ENCODE assay signal across 16 cellular contexts in the genomic region with DNA sequence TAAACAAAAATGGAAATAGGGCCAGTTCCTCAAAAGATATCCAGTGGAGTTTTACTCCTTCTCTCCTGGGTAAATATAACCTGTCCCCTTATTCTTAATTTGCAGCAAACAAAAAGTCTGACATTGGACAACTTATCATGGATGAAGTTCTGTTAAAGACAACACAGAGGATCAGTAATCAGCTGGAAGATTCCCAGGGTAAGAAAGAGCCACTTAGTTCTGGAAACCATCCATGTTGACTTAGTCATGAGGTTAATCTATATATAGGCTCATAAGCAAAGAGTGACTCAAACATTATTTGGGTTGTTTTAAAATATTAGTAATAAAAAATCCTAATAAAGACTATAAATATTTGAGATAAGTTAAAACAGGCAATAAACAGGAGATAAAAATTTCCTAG. TPM values are rescaled to one million over a fixed set of nuclear protein-coding genes. Genes with fewer than 3 reads are reported as not detected.
DNase-seq lines count a peak whose midpoint lies in the region; ATAC-seq and TF ChIP-seq lines count a peak whose summit lies in the region.
"Had no signal": no experiment of that assay in that cellular context is flagged by ENCODE, and none has a peak within 500 bp of the region (broad histone marks: within the 10 kb centered on the region; RNA-seq: fewer than 3 reads in every experiment).

No MANE protein-coding gene starts in this region.

- intact Hi-C loops in colonic mucosa (cut with DNase I) (no loop called here), posterior vena cava (cut with DNase I) (no loop called here)

- no peaks in the 10 kb centered on the region for H3K9me3 Mint-ChIP-seq in chondrocyte (ENCODE audit: low read depth)
- H3K9me3 Mint-ChIP-seq: dendritic cell treated with granulocyte-macrophage colony-stimulating factor and Interleukin-4, amounts not matched to agents 40 ng/mL and 50 ng/mL, for 4 days; neural progenitor cell had no signal

- no peak for ATAC-seq in GM18868 (IDR thresholded peaks at IDR 0.05; ENCODE audit: unreplicated experiment)
- ATAC-seq: activated CD8-positive, alpha-beta T cell treated with anti-CD3 and anti-CD28 coated beads, Interleukin-2, amount 10 ng/mL, durations not matched to agents 7 days and 5 days had no signal

- H3K4me1 ChIP-seq in colonic mucosa: no peaks in the 10 kb centered on the region
- H3K4me1 ChIP-seq: BLaER1 treated with 17β-estradiol and CSF1 and Interleukin-3, amounts not matched to agents 10 nM and 100 nM; neural progenitor cell had no signal

- no peaks in the 10 kb centered on the region for H3K27me3 ChIP-seq in colonic mucosa
- H3K27me3 ChIP-seq: BLaER1 treated with 17β-estradiol and CSF1 and Interleukin-3, amounts not matched to agents 10 nM and 100 nM; neural progenitor cell had no signal

- H3K9ac ChIP-seq in colonic mucosa (ENCODE audit: low read depth in 2 of 2, low read length in 2 of 2): no peak overlapping the region
- H3K9ac ChIP-seq: BLaER1 treated with 17β-estradiol and CSF1 and Interleukin-3, amounts not matched to agents 10 nM and 100 nM; neural progenitor cell had no signal

- H3K4me3 ChIP-seq in AG04449 (ENCODE audit: low read depth, low read length) (no peak overlapping the region), colonic mucosa (no peak overlapping the region)
- H3K4me3 ChIP-seq: BLaER1 treated with 17β-estradiol and CSF1 and Interleukin-3, amounts not matched to agents 10 nM and 100 nM; neural progenitor cell had no signal

- H3K4me3 Mint-ChIP-seq in chondrocyte (ENCODE audit: unreplicated experiment): no peak overlapping the region
- H3K4me3 Mint-ChIP-seq: activated CD8-positive, alpha-beta T cell treated with anti-CD3 and anti-CD28 coated beads, Interleukin-2, amount 10 ng/mL, durations not matched to agents 7 days and 5 days; dendritic cell treated with granulocyte-macrophage colony-stimulating factor and Interleukin-4, amounts not matched to agents 40 ng/mL and 50 ng/mL, for 4 days; neural progenitor cell had no signal

- H3K9me3 ChIP-seq in colonic mucosa: no peaks in the 10 kb centered on the region

- CTCF ChIA-PET in AG04449 (lab: Yijun Ruan, JAX): no interaction called here

- POLR2A ChIA-PET in AG04449 (lab: Yijun Ruan, JAX): interaction anchor here (0.6 kb wide), 1 partner anchor 61 kb away, joined by 3 read pairs; a partner anchor contains a TSS

- H3K4me1 Mint-ChIP-seq in chondrocyte (ENCODE audit: low read depth): peaks cover 20% of the 10 kb centered on the region
- H3K4me1 Mint-ChIP-seq: neural progenitor cell had no signal

- TF ChIP-seq CTCF in AG04449 (IDR thresholded peaks at IDR 0.05; ENCODE audit: insufficient read depth, low read length, missing control alignments) (no peak), chondrocyte (IDR thresholded peaks at IDR 0.05) (no peak), colonic mucosa (IDR thresholded peaks at IDR 0.05) (no peak)

- DNase-seq in AG04449 (ENCODE audit: low read depth, low spot score): peak; percentile 46
- peak; percentile 14 for DNase-seq in HS-5 (ENCODE audit: low read depth)
- no peak for DNase-seq in chondrocyte (ENCODE audit: low spot score)
- peak; percentile 5 to 60 for DNase-seq in lung microvascular endothelial cell (ENCODE audit: low read depth in 2 of 2)
- DNase-seq in colonic mucosa: no peak
- no peak for DNase-seq in amniotic stem cell (lab: John Stamatoyannopoulos, UW)
- DNase-seq in posterior vena cava (ENCODE audit: low spot score): no peak
- DNase-seq: activated CD8-positive, alpha-beta T cell treated with anti-CD3 and anti-CD28 coated beads, Interleukin-2, amount 10 ng/mL, durations not matched to agents 7 days and 5 days; activated gamma-delta T cell treated with Interleukin-2 at 50 U/mL for 16 hours; H7; NCI-H1417; NCI-H526 treated with DMSO at 0.1 percent for 48 hours had no signal

- peaks cover 13% of the 10 kb centered on the region for H3K36me3 Mint-ChIP-seq in chondrocyte (ENCODE audit: low read depth)

- peak overlapping the region; percentile 82 for H3K27ac Mint-ChIP-seq in chondrocyte (ENCODE audit: unreplicated experiment)
- H3K27ac Mint-ChIP-seq: activated CD8-positive, alpha-beta T cell treated with anti-CD3 and anti-CD28 coated beads, Interleukin-2, amount 10 ng/mL, durations not matched to agents 7 days and 5 days; dendritic cell treated with granulocyte-macrophage colony-stimulating factor and Interleukin-4, amounts not matched to agents 40 ng/mL and 50 ng/mL, for 4 days; neural progenitor cell had no signal

- H3K36me3 ChIP-seq in colonic mucosa: no peaks in the 10 kb centered on the region

- no peaks in the 10 kb centered on the region for H3K27me3 Mint-ChIP-seq in chondrocyte (ENCODE audit: low read depth)
- H3K27me3 Mint-ChIP-seq: dendritic cell treated with granulocyte-macrophage colony-stimulating factor and Interleukin-4, amounts not matched to agents 40 ng/mL and 50 ng/mL, for 4 days had no signal

- H3K27ac ChIP-seq in colonic mucosa: no peak overlapping the region
- H3K27ac ChIP-seq: BLaER1 treated with 17β-estradiol and CSF1 and Interleukin-3, amounts not matched to agents 10 nM and 100 nM; neural progenitor cell had no signal

RNA-seq across cellular contexts. Expression of a gene that starts 40.5 kb away (rescaled TPM):
- total RNA-seq in chondrocyte: 22.9 to 27.3 TPM (median 23.8 TPM) in 3 replicates
- 82.8 and 102 TPM in 2 replicates for total RNA-seq in lung microvascular endothelial cell
- total RNA-seq in colonic mucosa: 10 to 100 TPM; 50.0 to 77.6 TPM
- total RNA-seq in posterior vena cava: 10 to 100 TPM; 20.1 to 23.8 TPM

Comparison
In these comparisons a context has a peak if more than half of its experiments do, and no peak if none do; other contexts are left out.
1. DNase-seq: peak in AG04449 (single experiment), HS-5 (single experiment) and lung microvascular endothelial cell (2 of 2); none in chondrocyte (single experiment), colonic mucosa (single experiment), amniotic stem cell (single experiment) and posterior vena cava (single experiment).